ENCODE assay signal across 8 cellular contexts in the genomic region with DNA sequence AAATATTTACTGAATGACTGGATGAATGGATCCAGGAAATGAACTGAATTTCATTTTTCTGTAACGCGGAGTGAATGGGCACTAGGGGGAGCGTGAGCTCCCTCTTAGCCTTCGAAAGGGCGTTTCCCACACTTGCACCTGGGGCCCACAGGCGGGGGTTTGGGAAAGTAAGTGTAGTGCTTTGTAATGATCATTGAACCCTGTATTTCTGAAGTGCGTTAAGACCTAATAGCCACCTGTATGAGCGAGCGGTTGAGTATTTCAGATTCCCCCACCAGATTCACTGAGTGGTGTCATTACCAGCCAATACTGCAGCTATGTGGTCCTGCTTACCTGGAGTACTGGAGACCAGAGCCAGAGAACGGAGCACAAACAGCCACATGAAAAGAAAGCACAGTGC. TPM values are rescaled to one million over a fixed set of nuclear protein-coding genes. Genes with fewer than 3 reads are reported as not detected.
A peak's percentile ranks its signal among the peaks of the same experiment; 100 is the strongest.
DNase-seq lines count a peak whose midpoint lies in the region; ATAC-seq, FAIRE-seq and TF ChIP-seq lines count a peak whose summit lies in the region.

No MANE protein-coding gene starts in this region.

- peak; percentile 49 for FAIRE-seq in A204.1 (lab: Jason Lieb, UNC)

- peaks cover 15% of the 10 kb centered on the region for H3F3A ChIP-seq in smooth muscle cell (ENCODE audit: low read depth)

- H3K27ac ChIP-seq in smooth muscle cell (ENCODE audit: low read depth): no peak overlapping the region

- H3K4me2 ChIP-seq in smooth muscle cell: no peak overlapping the region

- TF ChIP-seq POLR2A in NB4 (IDR thresholded peaks at IDR 0.05; ENCODE audit: extremely low read depth, insufficient read length) (no peak), erythroblast (IDR thresholded peaks at IDR 0.05; ENCODE audit: low read length) (no peak)

- no peak overlapping the region for H3K9ac ChIP-seq in smooth muscle cell (ENCODE audit: low read depth)

- DNase-seq in NB4 (ENCODE audit: low read depth) (peak; percentile 58), UCSD-AML1 (lab: John Stamatoyannopoulos, UW; ENCODE audit: unreplicated experiment) (peak; percentile 26), erythroblast (lab: John Stamatoyannopoulos, UW) (peak; percentile 20 to 46), smooth muscle cell (lab: John Stamatoyannopoulos, UW; ENCODE audit: unreplicated experiment) (no peak), nucleus accumbens (lab: John Stamatoyannopoulos, UW) (no peak)

- ATAC-seq in HG02588 (IDR thresholded peaks at IDR 0.05; ENCODE audit: unreplicated experiment): no peak

- H3K9me3 ChIP-seq in smooth muscle cell (replicated peaks; ENCODE audit: low read depth): no peaks in the 10 kb centered on the region

- H3K4me3 ChIP-seq in NB4 (ENCODE audit: low read depth, low read length) (no peak overlapping the region), smooth muscle cell (no peak overlapping the region)

- no peaks in the 10 kb centered on the region for H3K79me2 ChIP-seq in smooth muscle cell (ENCODE audit: low read depth)

- H3K36me3 ChIP-seq in smooth muscle cell (ENCODE audit: low read depth): no peaks in the 10 kb centered on the region

- peak; percentile 58 for TF ChIP-seq CTCF in GM12872 (IDR thresholded peaks at IDR 0.05; ENCODE audit: insufficient read depth, low read depth, low read length)
- TF ChIP-seq CTCF in NB4 (IDR thresholded peaks at IDR 0.05; ENCODE audit: low read depth, low read length): peak; percentile 79
- TF ChIP-seq CTCF in smooth muscle cell (IDR thresholded peaks at IDR 0.05; ENCODE audit: borderline replicate concordance, insufficient read depth, poor library complexity, severe bottlenecking): peak; percentile 41

- H2AFZ ChIP-seq in smooth muscle cell (ENCODE audit: low read depth): no peak overlapping the region

- H3K4me1 ChIP-seq in smooth muscle cell (ENCODE audit: low read depth): no peaks in the 10 kb centered on the region

- WGBS in smooth muscle cell (ENCODE audit: low lambda C conversion rate): 32% methylated on average over 10 of the region's 10 CpGs

- H4K20me1 ChIP-seq in smooth muscle cell (ENCODE audit: low read depth): no peaks in the 10 kb centered on the region

- H3K27me3 ChIP-seq in smooth muscle cell (ENCODE audit: low read depth): no peaks in the 10 kb centered on the region

RNA-seq across cellular contexts. Expression of gene SYTL3, which starts 10.5 kb away (rescaled TPM):
- total RNA-seq in smooth muscle cell: 0.13 and 1.3 TPM in 2 replicates
- polyA plus RNA-seq in smooth muscle cell: 1.2 and 1.3 TPM in 2 replicates

RNA-seq across cellular contexts. Expression of gene DYNLT1, which starts 15.8 kb away (rescaled TPM):
- total RNA-seq in smooth muscle cell: 127 and 129 TPM in 2 replicates
- 225 and 286 TPM in 2 replicates for polyA plus RNA-seq in smooth muscle cell

Comparison
In these comparisons a context has a peak if more than half of its experiments do, and no peak if none do; other contexts are left out.
1. DNase-seq: peak in NB4 (single experiment), UCSD-AML1 (single experiment) and erythroblast (2 of 2); none in smooth muscle cell (single experiment) and nucleus accumbens (0 of 56).
2. Peak in every context shown above with its lines, with median percentiles within 50 percentile points of each other: CTCF ChIP-seq.